In genomic region chr3:155676252-155676981, GRCh38 we compare ENCODE assay signal across 8 cellular contexts.
DNase-seq lines count a peak whose midpoint lies in the region; TF ChIP-seq lines count a peak whose summit lies in the region.

No MANE protein-coding gene starts in this region.

- TF ChIP-seq CTCF in brain microvascular endothelial cell (IDR thresholded peaks at IDR 0.05; ENCODE audit: low read depth, low read length, missing control alignments) (no peak), kidney epithelial cell (IDR thresholded peaks at IDR 0.05; ENCODE audit: insufficient read depth, low read length, poor library complexity, severe bottlenecking) (no peak), A673 (conservative IDR thresholded peaks at IDR 0.05; ENCODE audit: low read depth, low read length) (no peak), esophagus muscularis mucosa (IDR thresholded peaks at IDR 0.05) (no peak)

- WGBS in esophagus muscularis mucosa = 71% methylated on average over 14 of the region's 14 CpGs

- no TSS peak for BruUV-seq in A673 (replicated peaks; lab: Mats Ljungman, UMichigan)

- POLR2A ChIA-PET in A673 (lab: Charles Lee; ENCODE audit: low non-redundant PET) = no interaction called here

- DNase-seq in HPDE6-E6E7 (ENCODE audit: extremely low spot score) (peak; percentile 8), brain microvascular endothelial cell (peak; percentile 51), kidney epithelial cell (ENCODE audit: low read depth) (peak; percentile 5), superior temporal gyrus (ENCODE audit: extremely low spot score) (peak; percentile 65), A673 (ENCODE audit: low spot score) (no peak), T-helper 1 cell (no peak), esophagus muscularis mucosa (ENCODE audit: extremely low spot score) (no peak), SHP77 treated with DMSO at 0.1 percent for 48 hours (lab: John Stamatoyannopoulos, UW) (no peak)

- CTCF ChIA-PET in A673 (lab: Charles Lee) = no interaction called here

- no peak for TF ChIP-seq EP300 in esophagus muscularis mucosa (IDR thresholded peaks at IDR 0.05)

- no peak overlapping the region for H3K27ac ChIP-seq in brain microvascular endothelial cell
- H3K27ac ChIP-seq in A673 (ENCODE audit: low read depth, low read length, poor library complexity, severe bottlenecking) = no peak overlapping the region
- no peak overlapping the region for H3K27ac ChIP-seq in esophagus muscularis mucosa (replicated peaks in 1 of 4)

- H3K36me3 ChIP-seq in brain microvascular endothelial cell (replicated peaks) = no peaks in the 10 kb centered on the region
- no peaks in the 10 kb centered on the region for H3K36me3 ChIP-seq in kidney epithelial cell (ENCODE audit: control insufficient read depth, insufficient read depth, low read length)
- no peaks in the 10 kb centered on the region for H3K36me3 ChIP-seq in A673 (ENCODE audit: insufficient read depth, low read length, poor library complexity, severe bottlenecking)
- H3K36me3 ChIP-seq in esophagus muscularis mucosa = no peaks in the 10 kb centered on the region

- in situ Hi-C loops in brain microvascular endothelial cell (cut with HindIII; ENCODE audit: low pct_ligation_motif_present, low sequenced_read_pairs) = no loop called here

- H3K9me3 ChIP-seq in A673 (ENCODE audit: low read depth, low read length, poor library complexity, severe bottlenecking) (no peaks in the 10 kb centered on the region), esophagus muscularis mucosa (no peaks in the 10 kb centered on the region)

- H3K4me3 ChIP-seq in brain microvascular endothelial cell (ENCODE audit: low read depth, low read length) (peak overlapping the region; percentile 21), kidney epithelial cell (ENCODE audit: low read depth, low read length) (no peak overlapping the region), A673 (ENCODE audit: low read depth, low read length, poor library complexity, severe bottlenecking) (no peak overlapping the region), esophagus muscularis mucosa (peak overlapping the region in 2 of 4 donors; percentile 9 to 45)

- intact Hi-C loops in A673 (cut with micrococcal nuclease; ENCODE audit: unreplicated experiment) = no loop called here
- intact Hi-C loops in esophagus muscularis mucosa (cut with DNase I) = no loop called here

- TF ChIP-seq POLR2A in esophagus muscularis mucosa (IDR thresholded peaks at IDR 0.05; ENCODE audit: low read depth) = no peak

- H3K4me1 ChIP-seq in A673 (ENCODE audit: insufficient read depth, low read length, poor library complexity, severe bottlenecking) = no peaks in the 10 kb centered on the region
- no peaks in the 10 kb centered on the region for H3K4me1 ChIP-seq in esophagus muscularis mucosa

- H3K27me3 ChIP-seq in brain microvascular endothelial cell (replicated peaks) = no peaks in the 10 kb centered on the region
- H3K27me3 ChIP-seq in kidney epithelial cell (ENCODE audit: control insufficient read depth, insufficient read depth, low read length) = no peaks in the 10 kb centered on the region
- H3K27me3 ChIP-seq in A673 (replicated peaks; ENCODE audit: insufficient read depth, low read depth, low read length, poor library complexity) = no peaks in the 10 kb centered on the region
- no peaks in the 10 kb centered on the region for H3K27me3 ChIP-seq in esophagus muscularis mucosa

Comparison
In these comparisons a context has a peak if more than half of its experiments do, and no peak if none do; other contexts are left out.
1. DNase-seq: peak in HPDE6-E6E7 (single experiment), brain microvascular endothelial cell (single experiment), kidney epithelial cell (single experiment) and superior temporal gyrus (single experiment); none in A673 (single experiment), T-helper 1 cell (0 of 5), esophagus muscularis mucosa (single experiment) and SHP77 treated with DMSO at 0.1 percent for 48 hours (single experiment).